In the genomic region with DNA sequence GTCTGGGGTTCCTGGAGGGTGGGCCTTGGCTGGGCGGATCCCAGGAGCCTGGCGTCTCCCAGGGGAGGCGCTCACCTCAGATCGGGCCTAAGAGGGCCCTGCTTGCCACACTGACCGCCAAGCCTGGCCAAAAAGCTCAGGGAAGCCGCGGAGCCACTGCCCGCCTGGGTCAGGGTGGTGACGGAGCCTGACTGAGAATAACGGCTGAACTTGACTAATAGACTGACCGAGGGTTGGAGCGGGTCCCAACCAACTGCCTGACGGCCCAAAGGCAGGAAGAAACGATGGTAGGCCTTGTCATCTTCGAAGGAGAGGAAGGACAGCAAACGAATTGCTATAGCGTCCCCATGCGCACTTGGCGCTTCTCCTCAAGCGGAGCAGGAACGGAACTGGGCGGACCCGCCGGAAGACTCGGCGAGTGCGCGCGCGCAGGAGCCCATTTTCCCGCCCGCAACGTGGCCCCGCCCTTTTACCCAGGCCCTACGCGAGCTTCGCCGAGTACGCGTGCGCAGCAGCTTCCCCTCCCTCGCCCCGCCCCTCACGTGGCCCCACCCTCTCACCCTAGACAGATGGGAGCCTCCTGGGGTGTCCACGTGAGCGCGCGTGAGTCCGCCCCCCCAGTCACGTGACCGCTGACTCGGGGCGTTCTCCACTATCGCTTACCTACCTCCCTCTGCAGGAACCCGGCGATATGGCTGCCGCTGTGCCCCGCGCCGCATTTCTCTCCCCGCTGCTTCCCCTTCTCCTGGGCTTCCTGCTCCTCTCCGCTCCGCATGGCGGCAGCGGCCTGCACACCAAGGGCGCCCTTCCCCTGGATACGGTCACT, we compare ENCODE assay signal across 8 cellular contexts. TPM values are rescaled to one million over a fixed set of nuclear protein-coding genes. Genes with fewer than 3 reads are reported as not detected.
DNase-seq lines count a peak whose midpoint lies in the region; ATAC-seq and TF ChIP-seq lines count a peak whose summit lies in the region.

A gene (plus strand): TSS at position 652 of the 826 bp plus-strand sequence. CDS start 40 bp downstream, at position 692.
A gene (minus strand): TSS at position 391 of the 826 bp plus-strand sequence. CDS start 7,895 bp downstream, outside the sequence.

- peaks cover 6% of the 10 kb centered on the region for H3K9me3 Mint-ChIP-seq in Calu3 (ENCODE audit: low read depth, unreplicated experiment)
- peaks cover 8% of the 10 kb centered on the region for H3K9me3 Mint-ChIP-seq in endodermal cell
- peaks cover 6% of the 10 kb centered on the region for H3K9me3 Mint-ChIP-seq in mesothelial cell of epicardium

- H3K4me1 ChIP-seq in HUES48 (ENCODE audit: control insufficient read depth, insufficient read depth, low read length), result peaks cover 13% of the 10 kb centered on the region; the same call in 1 of the 2 replicates
- H3K4me1 ChIP-seq in NT2/D1 (ENCODE audit: insufficient read depth, insufficient read length), result no peaks in the 10 kb centered on the region
- H3K4me1 ChIP-seq in endodermal cell (ENCODE audit: control insufficient read depth, insufficient read depth, low read length), result no peaks in the 10 kb centered on the region

- peak; percentile 99 for DNase-seq in Calu3
- peak; percentile 98 for DNase-seq in NT2/D1 (ENCODE audit: low read depth, low spot score)
- DNase-seq in activated CD8-positive, alpha-beta memory T cell treated with anti-CD3 and anti-CD28 coated beads, Interleukin-2, amount 50 U/mL, for 1 hour (ENCODE audit: extremely low read depth), result peak; percentile 99
- peak; percentile 100 for DNase-seq in endodermal cell
- peak; percentile 100 for DNase-seq in mesothelial cell of epicardium (ENCODE audit: low spot score in 2 of 2, unreplicated experiment in 2 of 2)
- peak; percentile 100 for DNase-seq in stimulated activated CD8-positive, alpha-beta memory T cell treated with anti-CD3 and anti-CD28 coated beads, Interleukin-15, amount 100 ng/mL, for 48 hours (ENCODE audit: low read depth in 2 of 2)

- H3K36me3 ChIP-seq in HUES48 (ENCODE audit: control insufficient read depth, insufficient read depth, low read length) (peaks cover 27% of the 10 kb centered on the region), NT2/D1 (ENCODE audit: insufficient read depth, insufficient read length, low read length) (peaks cover 34% of the 10 kb centered on the region), endodermal cell (ENCODE audit: control insufficient read depth, insufficient read depth, low read length) (peaks cover 42% of the 10 kb centered on the region)

- H3K9ac ChIP-seq in HUES48 (ENCODE audit: low read depth, low read length) (peak within 1 kb of the TSS; percentile 88), NT2/D1 (ENCODE audit: insufficient read length, low read depth) (peak within 1 kb of the TSS; percentile 99), endodermal cell (ENCODE audit: extremely low read depth, low read length, poor library complexity, severe bottlenecking) (peak within 1 kb of the TSS; percentile 92)

- peak; percentile 70 for ATAC-seq in GM21381 (IDR thresholded peaks at IDR 0.05; ENCODE audit: unreplicated experiment)

- intact Hi-C loops in Calu3 (cut with micrococcal nuclease; ENCODE audit: unreplicated experiment), result loop anchor here (2.0 to 5.0 kb wide), 2 partner anchors 68 to 69 kb away; no protein-coding TSS in a partner anchor

- TF ChIP-seq CTCF in Calu3 (IDR thresholded peaks at IDR 0.05; ENCODE audit: unreplicated experiment), result peak; percentile 36
- peak; percentile 72 for TF ChIP-seq CTCF in endodermal cell (conservative IDR thresholded peaks at IDR 0.05)
- TF ChIP-seq CTCF in mesothelial cell of epicardium (IDR thresholded peaks at IDR 0.05; ENCODE audit: unreplicated experiment), result peak; percentile 65

- H3K4me1 Mint-ChIP-seq in Calu3 (ENCODE audit: low read depth, unreplicated experiment) (peaks cover 39% of the 10 kb centered on the region), endodermal cell (peaks cover 21% of the 10 kb centered on the region), mesothelial cell of epicardium (peaks cover 35% of the 10 kb centered on the region)

- TSS peak; percentile 86 for BruUV-seq in Calu3 (replicated peaks; lab: Mats Ljungman, UMichigan)

- WGBS in endodermal cell (ENCODE audit: insufficient coverage in 1 of 2, insufficient read length in 1 of 2), 2 experiments, result 0% methylated on average over 32 to 67 of the region's 67 CpGs

- peaks cover 63% of the 10 kb centered on the region for H3K36me3 Mint-ChIP-seq in Calu3 (ENCODE audit: insufficient read depth, unreplicated experiment)
- peaks cover 36% of the 10 kb centered on the region for H3K36me3 Mint-ChIP-seq in endodermal cell (ENCODE audit: low read depth)
- peaks cover 10% of the 10 kb centered on the region for H3K36me3 Mint-ChIP-seq in mesothelial cell of epicardium

- H3K4me3 Mint-ChIP-seq in Calu3 (ENCODE audit: low read depth, unreplicated experiment) (peak within 1 kb of the TSS; percentile 99), endodermal cell (peak within 1 kb of the TSS; percentile 82), mesothelial cell of epicardium (peak within 1 kb of the TSS; percentile 86)

- H3K27me3 Mint-ChIP-seq in Calu3 (ENCODE audit: unreplicated experiment) (no peaks in the 10 kb centered on the region), endodermal cell (ENCODE audit: insufficient read depth) (no peaks in the 10 kb centered on the region), mesothelial cell of epicardium (ENCODE audit: low read depth) (no peaks in the 10 kb centered on the region)

- H3K4me3 ChIP-seq in HUES48 (ENCODE audit: low read depth, low read length) (peak within 1 kb of the TSS; percentile 89), NT2/D1 (ENCODE audit: insufficient read length, low read depth) (peak within 1 kb of the TSS; percentile 95), endodermal cell (ENCODE audit: low read length) (peak within 1 kb of the TSS; percentile 92)

- peak within 1 kb of the TSS; percentile 93 for H3K27ac Mint-ChIP-seq in Calu3 (ENCODE audit: unreplicated experiment)
- H3K27ac Mint-ChIP-seq in endodermal cell, result peak within 1 kb of the TSS; percentile 99
- H3K27ac Mint-ChIP-seq in mesothelial cell of epicardium, result peak within 1 kb of the TSS; percentile 99

- H3K9me3 ChIP-seq in HUES48 (ENCODE audit: control insufficient read depth, insufficient read depth, low read length) (no peaks in the 10 kb centered on the region), NT2/D1 (ENCODE audit: insufficient read depth, low read length) (no peaks in the 10 kb centered on the region), endodermal cell (ENCODE audit: control insufficient read depth, low read length) (peaks cover 16% of the 10 kb centered on the region)

- CTCF ChIA-PET in Calu3 (lab: Charles Lee), result interaction anchor here (0.6 to 2.4 kb wide), 14 partner anchors 9 to 236 kb away, joined by 3 to 16 read pairs (median 4); no protein-coding TSS in a partner anchor

- H3K27me3 ChIP-seq in HUES48 (ENCODE audit: control insufficient read depth, insufficient read depth, low read length), result no peaks in the 10 kb centered on the region
- no peaks in the 10 kb centered on the region for H3K27me3 ChIP-seq in NT2/D1 (ENCODE audit: insufficient read depth, insufficient read length)
- H3K27me3 ChIP-seq in endodermal cell (ENCODE audit: control insufficient read depth, insufficient read depth, low read length, poor library complexity, severe bottlenecking), result no peaks in the 10 kb centered on the region

- peak within 1 kb of the TSS; percentile 97 for H3K27ac ChIP-seq in HUES48 (ENCODE audit: low read depth, low read length)
- H3K27ac ChIP-seq in endodermal cell (ENCODE audit: low read depth, low read length), result peak within 1 kb of the TSS; percentile 88

RNA-seq across cellular contexts. Expression of the first gene that starts in this region (rescaled TPM):
- total RNA-seq in Calu3 (2022) (162 and 165 TPM in 2 replicates), endodermal cell (100 to 1,000 TPM; 152 to 183 TPM), mesothelial cell of epicardium (96.6 to 97.6 TPM (median 97.5 TPM) in 3 replicates)
- polyA plus RNA-seq in endodermal cell (2013, experiment 1 of 2), result 87.4 TPM
- polyA plus RNA-seq in endodermal cell (2013, experiment 2 of 2), result 77.3 TPM

RNA-seq across cellular contexts. Expression of the second gene that starts in this region (rescaled TPM):
- total RNA-seq in Calu3 (2022) (13.0 and 13.5 TPM in 2 replicates), endodermal cell (10 to 100 TPM; 13.1 to 17.0 TPM), mesothelial cell of epicardium (12.0 to 16.5 TPM (median 16.0 TPM) in 3 replicates)
- polyA plus RNA-seq in endodermal cell (2013, experiment 1 of 2), result 19.4 TPM
- 13.7 TPM for polyA plus RNA-seq in endodermal cell (2013, experiment 2 of 2)

Comparison
In these comparisons a context has a peak if more than half of its experiments do, and no peak if none do; other contexts are left out.
1. Peak in every context shown above with its lines: DNase-seq, ATAC-seq, H3K4me3 ChIP-seq and H3K27ac ChIP-seq.